Comparison of ENCODE assay signal across 23 cellular contexts in genomic region chr2:172225786-172226185, GRCh38.
DNase-seq lines count a peak whose midpoint lies in the region; ATAC-seq and TF ChIP-seq lines count a peak whose summit lies in the region.
"Had no signal": no experiment of that assay in that cellular context is flagged by ENCODE, and none has a peak within 500 bp of the region (broad histone marks: within the 10 kb centered on the region; RNA-seq: fewer than 3 reads in every experiment).

No MANE protein-coding gene starts in this region.

- no TSS peak for BruUV-seq in HCT116 (replicated peaks; lab: Mats Ljungman, UMichigan)

- H3K9me2 ChIP-seq in HCT116 (ENCODE audit: insufficient read depth): no peaks in the 10 kb centered on the region

- intact Hi-C loops in HCT116 (cut with micrococcal nuclease) (loop anchor here (2.0 kb wide), 1 partner anchor 239 kb away; no protein-coding TSS in a partner anchor), body of pancreas (cut with DNase I) (no loop called here)

- H3K27me3 ChIP-seq in CD4-positive, CD25-positive, alpha-beta regulatory T cell (ENCODE audit: control insufficient read depth, insufficient read depth, low read length): no peaks in the 10 kb centered on the region
- H3K27me3 ChIP-seq in HCT116 (ENCODE audit: insufficient read depth, low read length) (no peaks in the 10 kb centered on the region), body of pancreas (no peaks in the 10 kb centered on the region), mucosa of rectum (ENCODE audit: control insufficient read depth in 2 of 2, insufficient read depth in 2 of 2, low read length in 2 of 2) (peaks cover 0 to 3% of the 10 kb centered on the region in 2 donors), SJCRH30 (no peaks in the 10 kb centered on the region; the same call in 1 of the 2 replicates)
- H3K27me3 ChIP-seq: BLaER1 treated with 17β-estradiol and CSF1 and Interleukin-3, amounts not matched to agents 10 nM and 100 nM had no signal

- no peaks in the 10 kb centered on the region for H3K9me3 Mint-ChIP-seq in CD4-positive, CD25-positive, alpha-beta regulatory T cell
- H3K9me3 Mint-ChIP-seq: HFFc6, IgD-negative memory B cell had no signal

- no peaks in the 10 kb centered on the region for H4K20me1 ChIP-seq in HCT116 (ENCODE audit: insufficient read depth)
- H4K20me1 ChIP-seq: BLaER1 treated with 17β-estradiol and CSF1 and Interleukin-3, amounts not matched to agents 10 nM and 100 nM had no signal

- no peaks in the 10 kb centered on the region for H3K9me3 ChIP-seq in CD4-positive, CD25-positive, alpha-beta regulatory T cell (ENCODE audit: control insufficient read depth in 2 of 2, low read length in 2 of 2)
- H3K9me3 ChIP-seq in HCT116 (ENCODE audit: control insufficient read depth in 1 of 2, insufficient read depth in 1 of 2, low read depth in 1 of 2, low read length in 2 of 2) (no peaks in the 10 kb centered on the region), body of pancreas (no peaks in the 10 kb centered on the region), mucosa of rectum (ENCODE audit: control insufficient read depth in 2 of 2, low read length in 2 of 2) (no peaks in the 10 kb centered on the region), SJCRH30 (replicated peaks) (no peaks in the 10 kb centered on the region)
- H3K9me3 ChIP-seq: A549; BLaER1 treated with 17β-estradiol and CSF1 and Interleukin-3, amounts not matched to agents 10 nM and 100 nM had no signal

- H2AFZ ChIP-seq in HCT116 (ENCODE audit: low read depth, low read length, poor library complexity, severe bottlenecking): peak overlapping the region; percentile 95

- no peak for TF ChIP-seq RAD21 in HCT116 (IDR thresholded peaks at IDR 0.05; ENCODE audit: low read depth)

- DNase-seq in CD4-positive, CD25-positive, alpha-beta regulatory T cell: no peak
- DNase-seq in HCT116 (ENCODE audit: low read depth, low spot score) (no peak), body of pancreas (no peak), SJCRH30 (no peak), NCI-H524 (lab: John Stamatoyannopoulos, UW) (no peak), EL (no peak), GM19238 (ENCODE audit: insufficient read length, low spot score) (no peak)
- DNase-seq: AML-193, DMS79 treated with DMSO at 0.1 percent for 48 hours, H7, HFFc6, NCI-H1048, NCI-H1417, NCI-H187, NCI-H2081 treated with DMSO at 0.1 percent for 48 hours, NCI-H2171, NCI-H524 treated with DMSO at 0.1 percent for 48 hours, SHP77 had no signal

- H3K4me3 Mint-ChIP-seq in CD4-positive, CD25-positive, alpha-beta regulatory T cell: peak overlapping the region in 1 of 4 donors; percentile 1
- H3K4me3 Mint-ChIP-seq: HFFc6, IgD-negative memory B cell had no signal

- no peak for TF ChIP-seq CTCF in HCT116 (IDR thresholded peaks at IDR 0.05 in 2 of 3, conservative IDR thresholded peaks at IDR 0.05 in 1 of 3; ENCODE audit: borderline replicate concordance in 1 of 3, insufficient read depth in 1 of 3, low read depth in 2 of 3, low read length in 2 of 3)
- no peak for TF ChIP-seq CTCF in body of pancreas (IDR thresholded peaks at IDR 0.05)

- no peaks in the 10 kb centered on the region for H3K36me3 Mint-ChIP-seq in CD4-positive, CD25-positive, alpha-beta regulatory T cell
- H3K36me3 Mint-ChIP-seq: IgD-negative memory B cell had no signal

- no peak overlapping the region for H3K4me3 ChIP-seq in CD4-positive, CD25-positive, alpha-beta regulatory T cell (ENCODE audit: low read depth, low read length)
- no peak overlapping the region for H3K4me3 ChIP-seq in HCT116 (replicated peaks in 1 of 2; ENCODE audit: low read depth in 1 of 2, low read length in 2 of 2)
- no peak overlapping the region for H3K4me3 ChIP-seq in body of pancreas
- no peak overlapping the region for H3K4me3 ChIP-seq in mucosa of rectum (ENCODE audit: low read length in 2 of 2)
- H3K4me3 ChIP-seq in SJCRH30: no peak overlapping the region
- H3K4me3 ChIP-seq: A549; BLaER1 treated with 17β-estradiol and CSF1 and Interleukin-3, amounts not matched to agents 10 nM and 100 nM had no signal

- TF ChIP-seq POLR2A in HCT116 (IDR thresholded peaks at IDR 0.05; ENCODE audit: borderline replicate concordance, extremely low read depth, insufficient read depth, insufficient read length) (no peak), body of pancreas (IDR thresholded peaks at IDR 0.05) (no peak)

- H3K4me2 ChIP-seq in HCT116 (ENCODE audit: low read length): peak overlapping the region; percentile 21; the same call in 1 of the 2 replicates
- H3K4me2 ChIP-seq: A549; BLaER1 treated with 17β-estradiol and CSF1 and Interleukin-3, amounts not matched to agents 10 nM and 100 nM had no signal

- H3K27me3 Mint-ChIP-seq in CD4-positive, CD25-positive, alpha-beta regulatory T cell: peaks cover 29% of the 10 kb centered on the region

- WGBS in body of pancreas, 2 donors: 70 to 72% methylated on average over 3 of the region's 3 CpGs

- peaks cover 5 to 47% (median 16%) of the 10 kb centered on the region in 4 donors for H3K4me1 Mint-ChIP-seq in CD4-positive, CD25-positive, alpha-beta regulatory T cell

- CTCF ChIA-PET in HCT116 (lab: Charles Lee): interaction anchor here (0.5 to 2.5 kb wide), 5 partner anchors 18 to 478 kb away, joined by 3 to 25 read pairs (median 5); partner anchors contain the start of gene ITGA6

- ATAC-seq in CD4-positive, CD25-positive, alpha-beta regulatory T cell (ENCODE audit: low read depth in 2 of 2): no peak
- ATAC-seq in HCT116 (no peak), body of pancreas (no peak)
- ATAC-seq: A549 had no signal

- POLR2A ChIA-PET in HCT116 (lab: Charles Lee): interaction anchor here (1.5 kb wide), 1 partner anchor 27 kb away, joined by 8 read pairs; no protein-coding TSS in a partner anchor

- RAD21 ChIA-PET in HCT116 (lab: Charles Lee; ENCODE audit: low non-redundant PET in 1 of 2, low total read pairs in 2 of 2, uncharacterized antibody in 2 of 2, unreplicated experiment in 2 of 2): interaction anchor here in 1 of 2 experiments (1.0 kb wide), 1 partner anchor 52 kb away, joined by 3 read pairs; no protein-coding TSS in a partner anchor

- H3K79me2 ChIP-seq in HCT116 (ENCODE audit: insufficient read depth, low read length): no peaks in the 10 kb centered on the region

- no peaks in the 10 kb centered on the region for H3K36me3 ChIP-seq in CD4-positive, CD25-positive, alpha-beta regulatory T cell (ENCODE audit: control insufficient read depth, insufficient read depth, low read length)
- H3K36me3 ChIP-seq in HCT116 (ENCODE audit: control insufficient read depth in 1 of 2, insufficient read depth in 2 of 2, low read length in 2 of 2) (no peaks in the 10 kb centered on the region), body of pancreas (replicated peaks in 1 of 2; ENCODE audit: insufficient read depth in 1 of 2, low read depth in 2 of 2) (no peaks in the 10 kb centered on the region), mucosa of rectum (ENCODE audit: control insufficient read depth in 2 of 2, insufficient read depth in 2 of 2, low read length in 2 of 2) (no peaks in the 10 kb centered on the region), SJCRH30 (no peaks in the 10 kb centered on the region)
- H3K36me3 ChIP-seq: BLaER1 treated with 17β-estradiol and CSF1 and Interleukin-3, amounts not matched to agents 10 nM and 100 nM had no signal

- H3K9ac ChIP-seq in HCT116 (ENCODE audit: low read length): no peak overlapping the region
- no peak overlapping the region for H3K9ac ChIP-seq in mucosa of rectum (ENCODE audit: low read depth in 1 of 2, low read length in 2 of 2)
- H3K9ac ChIP-seq: BLaER1 treated with 17β-estradiol and CSF1 and Interleukin-3, amounts not matched to agents 10 nM and 100 nM had no signal

- H3K27ac Mint-ChIP-seq in CD4-positive, CD25-positive, alpha-beta regulatory T cell: peak overlapping the region in 2 of 3 donors; percentile 34 to 57
- H3K27ac Mint-ChIP-seq: HFFc6, IgD-negative memory B cell had no signal

- peaks cover 8% of the 10 kb centered on the region for H3K4me1 ChIP-seq in CD4-positive, CD25-positive, alpha-beta regulatory T cell (ENCODE audit: control insufficient read depth, insufficient read depth, low read length, poor library complexity, severe bottlenecking)
- H3K4me1 ChIP-seq in HCT116 (ENCODE audit: control insufficient read depth in 1 of 2, insufficient read depth in 2 of 2, low read length in 2 of 2): peaks cover 0 to 13% of the 10 kb centered on the region in 2 experiments; a peak in 2 of 4 replicates
- peaks cover 33% of the 10 kb centered on the region for H3K4me1 ChIP-seq in body of pancreas
- H3K4me1 ChIP-seq in mucosa of rectum (ENCODE audit: control insufficient read depth in 2 of 2, insufficient read depth in 2 of 2, low read length in 2 of 2): peaks cover 8 to 25% of the 10 kb centered on the region in 2 donors
- H3K4me1 ChIP-seq in SJCRH30: no peaks in the 10 kb centered on the region
- H3K4me1 ChIP-seq: A549 had no signal

- no peak overlapping the region for H3K27ac ChIP-seq in CD4-positive, CD25-positive, alpha-beta regulatory T cell (ENCODE audit: insufficient read depth, low read length, poor library complexity, severe bottlenecking)
- H3K27ac ChIP-seq in HCT116 (ENCODE audit: low read depth, low read length) (no peak overlapping the region), body of pancreas (peak overlapping the region in 3 of 4 donors; percentile 25 to 71 (median 35)), mucosa of rectum (ENCODE audit: low read depth in 2 of 2, low read length in 2 of 2) (peak overlapping the region; percentile 32 to 77), SJCRH30 (no peak overlapping the region)
- H3K27ac ChIP-seq: A549; BLaER1 treated with 17β-estradiol and CSF1 and Interleukin-3, amounts not matched to agents 10 nM and 100 nM; RWPE1 had no signal

TF ChIP-seq in HCT116, 20 proteins besides CTCF, POLR2A, EP300 and RAD21 (continues in another document):
- no peak for TF ChIP-seq POLR2AphosphoS5 (IDR thresholded peaks at IDR 0.05; ENCODE audit: low read depth, low read length)
- TF ChIP-seq CEBPB (IDR thresholded peaks at IDR 0.05; ENCODE audit: low read depth): no peak
- TF ChIP-seq SRF (IDR thresholded peaks at IDR 0.05; ENCODE audit: low read depth): no peak
- no peak for TF ChIP-seq CBX3 (IDR thresholded peaks at IDR 0.05; ENCODE audit: low read depth)
- no peak for TF ChIP-seq SIN3A (IDR thresholded peaks at IDR 0.05; ENCODE audit: low read depth)
- TF ChIP-seq ZNF274 (IDR thresholded peaks at IDR 0.05; ENCODE audit: low read depth, low read length): no peak
- TF ChIP-seq ZFX (IDR thresholded peaks at IDR 0.05): no peak
- TF ChIP-seq TCF7L2 (IDR thresholded peaks at IDR 0.05; ENCODE audit: borderline replicate concordance, extremely low read depth, insufficient read depth, insufficient read length): no peak
- no peak for TF ChIP-seq FOSL1 (IDR thresholded peaks at IDR 0.05; ENCODE audit: low read depth)

Comparison
In these comparisons a context has a peak if more than half of its experiments do, and no peak if none do; other contexts are left out.
1. H3K27ac ChIP-seq: peak in body of pancreas (3 of 4) and mucosa of rectum (2 of 2); none in CD4-positive, CD25-positive, alpha-beta regulatory T cell (single experiment), HCT116 (single experiment) and SJCRH30 (single experiment).